ENCODE assay signal across 2 cellular contexts in genomic region chr12:15741870-15742269, GRCh38. TPM values are rescaled to one million over a fixed set of nuclear protein-coding genes. Genes with fewer than 3 reads are reported as not detected.
DNase-seq lines count a peak whose midpoint lies in the region; ATAC-seq, FAIRE-seq and TF ChIP-seq lines count a peak whose summit lies in the region.
"Not testable (repeated sequence)": the region's sequence is repeated elsewhere in the genome, so short reads cannot be mapped to it uniquely, and the experiment has no call there.

No MANE protein-coding gene starts in this region.

- not testable (repeated sequence) for H4K20me1 ChIP-seq in GM12878 (ENCODE audit: control insufficient read depth, insufficient read depth)

- H3K27me3 ChIP-seq in GM12878 (replicated peaks in 1 of 2; ENCODE audit: control insufficient read depth in 2 of 2, insufficient read depth in 2 of 2, low read length in 1 of 2), result not testable (repeated sequence)

- not testable (repeated sequence) for TF ChIP-seq CTCF in HEK293 (tag by site-specific recombination; IDR thresholded peaks at IDR 0.05); GM12878 (IDR thresholded peaks at IDR 0.05 in 2 of 3, conservative IDR thresholded peaks at IDR 0.05 in 1 of 3; ENCODE audit: control insufficient read depth in 2 of 3, extremely low read depth in 1 of 3, insufficient read depth in 1 of 3, low read depth in 3 of 3, low read length in 3 of 3)

- in situ Hi-C loops in GM12878 (cut with MboI), result not testable (repeated sequence)

- POLR2A ChIA-PET in HEK293 (lab: Yijun Ruan, JAX), result not testable (repeated sequence)
- POLR2A ChIA-PET in GM12878 (lab: Charles Lee), result interaction anchor here (4.8 kb wide), 1 partner anchor 12 kb away, joined by 28 read pairs; no protein-coding TSS in a partner anchor

- not testable (repeated sequence) for TF ChIP-seq POLR2A in GM12878 (IDR thresholded peaks at IDR 0.05; ENCODE audit: low read depth, low read length)

- H3K9me3 ChIP-seq in HEK293 (ENCODE audit: control insufficient read depth, insufficient read depth, low read depth, low read length); GM12878 (replicated peaks; ENCODE audit: control insufficient read depth, insufficient read depth, low read length): not testable (repeated sequence)

- H3K4me2 ChIP-seq in GM12878 (ENCODE audit: control insufficient read depth, insufficient read depth), result not testable (repeated sequence)

- H3K79me2 ChIP-seq in GM12878 (ENCODE audit: control insufficient read depth, insufficient read depth, low read length), result not testable (repeated sequence)

- SMC1A ChIA-PET in GM12878 (lab: Charles Lee; ENCODE audit: uncharacterized antibody, unreplicated experiment), result interaction anchor here (1.0 to 14.5 kb wide), 2 partner anchors 12 to 34 kb away, joined by 5 to 198 read pairs; no protein-coding TSS in a partner anchor

- FAIRE-seq in GM12878 (lab: Jason Lieb, UNC), result not testable (repeated sequence)

- not testable (repeated sequence) for BruUV-seq in GM12878 (replicated peaks; lab: Mats Ljungman, UMichigan)

- H3K4me3 ChIP-seq in HEK293 (ENCODE audit: low read depth, low read length); GM12878: not testable (repeated sequence)

- CTCF ChIA-PET in HEK293 (lab: Yijun Ruan, JAX); GM12878 (lab: Yijun Ruan, JAX): not testable (repeated sequence)

- TF ChIP-seq RAD21 in GM12878 (IDR thresholded peaks at IDR 0.05; ENCODE audit: insufficient read depth, low read depth, low read length), result not testable (repeated sequence)

- intact Hi-C loops in GM12878 (cut with micrococcal nuclease; ENCODE audit: unreplicated experiment), result not testable (repeated sequence)

- RAD21 ChIA-PET in GM12878 (lab: Charles Lee; ENCODE audit: unreplicated experiment), result not testable (repeated sequence)

- ATAC-seq in GM12878, result not testable (repeated sequence)

- TF ChIP-seq EP300 in GM12878 (IDR thresholded peaks at IDR 0.05; ENCODE audit: borderline replicate concordance in 1 of 2, control insufficient read depth in 1 of 2, low read depth in 2 of 2, low read length in 2 of 2), result not testable (repeated sequence)

- H2AFZ ChIP-seq in GM12878 (ENCODE audit: control insufficient read depth, low read depth, low read length), result not testable (repeated sequence)

- 91% methylated on average over 3 of the region's 3 CpGs for WGBS in GM12878 (ENCODE audit: insufficient coverage, insufficient replicate concordance, low lambda C conversion rate, missing lambda C conversion rate)

- H3K36me3 ChIP-seq in HEK293 (ENCODE audit: control insufficient read depth in 2 of 2, insufficient read depth in 1 of 2, low read length in 2 of 2); GM12878 (ENCODE audit: control insufficient read depth in 2 of 2, insufficient read depth in 2 of 2, low read length in 1 of 2): not testable (repeated sequence)

- H3K4me1 ChIP-seq in HEK293 (ENCODE audit: control insufficient read depth, insufficient read depth, low read length); GM12878 (ENCODE audit: control insufficient read depth, insufficient read depth, low read length): not testable (repeated sequence)

- H3K27ac ChIP-seq in HEK293 (ENCODE audit: extremely low read depth, low read depth, low read length); GM12878 (ENCODE audit: control insufficient read depth, insufficient read depth): not testable (repeated sequence)

- DNase-seq in GM12878 (ENCODE audit: low read depth, low spot score), result not testable (repeated sequence)

- H3K9ac ChIP-seq in GM12878 (ENCODE audit: control insufficient read depth, insufficient read depth, low read length), result not testable (repeated sequence)

TF ChIP-seq in HEK293, 187 proteins besides CTCF, POLR2A, EP300 and RAD21:
- peak; percentile 76; the same call in 1 of the 2 replicates for TF ChIP-seq ZNF580 (tag by site-specific recombination; IDR thresholded peaks at IDR 0.05)
- peak; percentile 92 for TF ChIP-seq ZNF146 (tag by site-specific recombination; IDR thresholded peaks at IDR 0.05)

TF ChIP-seq in GM12878, 131 proteins besides CTCF, POLR2A, EP300 and RAD21:
- 0 out of 2 replicates have a peak, but pooled peaks have one; percentile 27 for TF ChIP-seq ZNF217 (IDR thresholded peaks at IDR 0.05)

RNA-seq across cellular contexts. Expression of gene EPS8, which starts 47.3 kb away (rescaled TPM):
- total RNA-seq in GM12878 (2013; cell fraction: nucleolus; rRNA removed), result 263 and 269 TPM in 2 replicates
- 4.7 TPM in 2 replicates for total RNA-seq in GM12878 (2014; rRNA removed)
- total RNA-seq in GM12878 (2014; rRNA removed; fragmentation: Illumina TruSeq; extraction: Trizol), result 3.4 and 4.7 TPM in 2 replicates
- 3.2 TPM in 2 replicates for total RNA-seq in GM12878 (2021)
- 1.1 TPM for polyA plus RNA-seq in GM12878 (2011; ENCODE audit: low read depth)
- polyA plus RNA-seq in GM12878 (2011; rRNA removed), result 127 and 173 TPM in 2 replicates
- polyA plus RNA-seq in GM12878 (2011; cell fraction: cytosol; rRNA removed), result 84.5 and 94.4 TPM in 2 replicates
- polyA plus RNA-seq in GM12878 (2011; cell fraction: nucleus; rRNA removed), result 107 and 156 TPM in 2 replicates
- polyA plus RNA-seq in GM12878 (2012), result 1.3 and 1.9 TPM in 2 replicates
- polyA plus RNA-seq in GM12878 (2014; fragmentation: Illumina TruSeq; extraction: Trizol), result 3.1 and 3.8 TPM in 2 replicates
- polyA plus RNA-seq in GM12878 (2014; fragmentation: Nextera tagmentation; extraction: Ambion mirVana), result 1 to 10 TPM; 1.3 to 1.6 TPM
- polyA plus RNA-seq in GM12878 (2014; rRNA removed), result 3.3 and 3.4 TPM in 2 replicates
- polyA plus RNA-seq in GM12878 (2016; fragmentation: Nextera tagmentation; extraction: Ambion mirVana), result 1 to 10 TPM; 2.8 to 4.2 TPM
- 188 and 261 TPM in 2 replicates for polyA minus RNA-seq in GM12878 (2011; rRNA and poly(A)+ RNA removed)
- 42.4 and 55.6 TPM in 2 replicates for polyA minus RNA-seq in GM12878 (2011; cell fraction: cytosol; rRNA and poly(A)+ RNA removed)
- polyA minus RNA-seq in GM12878 (2011; cell fraction: nucleus; rRNA and poly(A)+ RNA removed), result 108 and 162 TPM in 2 replicates
